In the genomic region with DNA sequence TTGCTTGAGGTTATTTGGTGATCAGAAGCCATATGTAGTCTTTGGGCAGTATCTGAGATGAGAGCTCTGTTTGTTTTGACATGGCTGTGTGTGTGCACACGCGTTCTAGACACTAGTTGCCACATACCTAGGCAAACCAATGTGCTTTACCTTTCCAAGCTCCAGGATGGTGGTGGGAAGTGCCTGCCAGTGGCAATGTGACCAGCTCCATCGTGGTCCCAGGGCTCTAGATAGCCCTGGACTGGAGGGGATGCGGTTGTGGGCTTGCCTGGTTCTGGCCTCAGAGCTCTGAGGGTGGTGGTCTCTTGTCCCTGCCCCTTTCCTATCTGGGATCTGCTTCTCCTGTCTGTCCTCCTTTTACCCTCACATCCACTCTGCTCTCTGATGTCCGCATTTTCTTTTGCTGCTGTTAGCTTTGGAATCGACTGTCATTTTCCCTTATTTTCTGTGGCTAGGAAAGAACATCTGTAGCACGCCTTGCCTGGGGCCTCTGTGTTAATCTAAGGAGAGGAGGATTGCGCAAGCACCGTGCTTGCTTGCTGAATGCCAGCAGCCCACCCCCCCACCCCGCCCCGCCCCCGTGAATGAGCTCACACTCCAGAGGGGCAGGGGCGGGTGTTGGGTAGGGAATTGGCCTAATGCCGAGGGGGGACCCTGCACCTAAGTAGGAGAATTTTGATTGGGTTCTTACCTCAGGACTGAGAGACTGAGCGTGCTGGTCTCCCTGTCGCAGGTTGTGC, we compare ENCODE assay signal across 9 cellular contexts.
DNase-seq lines count a peak whose midpoint lies in the region; ATAC-seq and TF ChIP-seq lines count a peak whose summit lies in the region.
"Had no signal": no experiment of that assay in that cellular context is flagged by ENCODE, and none has a peak within 500 bp of the region (broad histone marks: within the 10 kb centered on the region; RNA-seq: fewer than 3 reads in every experiment).

No MANE protein-coding gene starts in this region.

- H3K4me1 Mint-ChIP-seq in effector memory CD8-positive, alpha-beta T cell (ENCODE audit: low read depth in 2 of 2) = peaks cover 52 to 69% of the 10 kb centered on the region in 2 donors

- in situ Hi-C loops in KBM-7 (cut with MboI; ENCODE audit: low pct_unique_long_range_greater_than_20kb, low sequenced_read_pairs) = no loop called here

- no peak for ATAC-seq in effector memory CD8-positive, alpha-beta T cell (replicated peaks)
- no peak for ATAC-seq in GM19467 (IDR thresholded peaks at IDR 0.05; ENCODE audit: unreplicated experiment)
- ATAC-seq in GM18907 (IDR thresholded peaks at IDR 0.05; ENCODE audit: unreplicated experiment) = no peak

- peaks cover 5% of the 10 kb centered on the region for H3K36me3 Mint-ChIP-seq in effector memory CD8-positive, alpha-beta T cell (ENCODE audit: insufficient read depth)

- H3K27ac Mint-ChIP-seq in effector memory CD8-positive, alpha-beta T cell = peak overlapping the region; percentile 67 to 78

- CTCF ChIA-PET in AG04449 (lab: Yijun Ruan, JAX) = interaction anchor here (0.6 to 1.8 kb wide), 3 partner anchors 12 to 25 kb away, joined by 3 to 5 read pairs (median 3); no protein-coding TSS in a partner anchor

- no peak overlapping the region for H3K4me3 Mint-ChIP-seq in effector memory CD8-positive, alpha-beta T cell

- POLR2A ChIA-PET in AG04449 (lab: Yijun Ruan, JAX) = no interaction called here

- no peaks in the 10 kb centered on the region for H3K27me3 Mint-ChIP-seq in effector memory CD8-positive, alpha-beta T cell

- H3K9me3 Mint-ChIP-seq in effector memory CD8-positive, alpha-beta T cell = no peaks in the 10 kb centered on the region

- DNase-seq in AG04449 (ENCODE audit: low read depth, low spot score) (no peak), KBM-7 (peak; percentile 42), mucosa of gallbladder (ENCODE audit: low spot score) (peak; percentile 31), DMS153 (lab: John Stamatoyannopoulos, UW) (no peak), NCI-H1092 (lab: John Stamatoyannopoulos, UW) (no peak)
- no peak for DNase-seq in effector memory CD8-positive, alpha-beta T cell
- DNase-seq: retina had no signal

- H3K4me3 ChIP-seq in AG04449 (ENCODE audit: low read depth, low read length) = peak overlapping the region; percentile 41

- no peak for TF ChIP-seq CTCF in AG04449 (IDR thresholded peaks at IDR 0.05; ENCODE audit: insufficient read depth, low read length, missing control alignments)

Comparison
In these comparisons a context has a peak if more than half of its experiments do, and no peak if none do; other contexts are left out.
1. DNase-seq: peak in KBM-7 (single experiment) and mucosa of gallbladder (single experiment); none in AG04449 (single experiment), effector memory CD8-positive, alpha-beta T cell (0 of 3), DMS153 (single experiment) and NCI-H1092 (single experiment).